In genomic region chr7:149255174-149255573, GRCh38 we compare ENCODE assay signal across 18 cellular contexts.
"Had no signal": no experiment of that assay in that cellular context is flagged by ENCODE, and none has a peak within 500 bp of the region (broad histone marks: within the 10 kb centered on the region; RNA-seq: fewer than 3 reads in every experiment).

No MANE protein-coding gene starts in this region.

- DNase-seq: KBM-7, NCI-H1092, NCI-H1105 treated with DMSO at 0.1 percent for 48 hours, NCI-H1417 treated with DMSO at 0.1 percent for 48 hours, NCI-H146, NCI-H187, NCI-H2029, NCI-H2081 treated with DMSO at 0.1 percent for 48 hours, NCI-H226, NCI-H446, NCI-H510A, NCI-H524 treated with DMSO at 0.1 percent for 48 hours, NCI-H69, NCI-H774, RPMI8226, SHP77, SK-N-SH, SW 1271 had no signal

- H3K9me3 ChIP-seq: SK-N-SH had no signal
